Comparison of ENCODE assay signal across 2 cellular contexts in genomic region chr5:170632985-170633234, GRCh38.
TF ChIP-seq lines count a peak whose summit lies in the region.

No MANE protein-coding gene starts in this region.

TF ChIP-seq in GM23338, 12 proteins besides CTCF, POLR2A, EP300 and RAD21:
- TF ChIP-seq ETS1 (IDR thresholded peaks at IDR 0.05): 0 out of 2 replicates have a peak, but pooled peaks have one; percentile 13
- TF ChIP-seq EZH2 (IDR thresholded peaks at IDR 0.05; ENCODE audit: low read depth, unreplicated experiment): no peak

TF ChIP-seq in K562, 482 proteins besides CTCF, POLR2A, EP300 and RAD21 (continued from another document):
- peak; percentile 52 to 75; a peak in 2 of 4 replicates for TF ChIP-seq MAZ (CRISPR knock-in tag; conservative IDR thresholded peaks at IDR 0.05 in 1 of 2, IDR thresholded peaks at IDR 0.05 in 1 of 2)
- no peak for TF ChIP-seq CXXC5 (CRISPR knock-in tag; IDR thresholded peaks at IDR 0.05)
- peak; percentile 43 for TF ChIP-seq TFAP4 (CRISPR knock-in tag; IDR thresholded peaks at IDR 0.05; ENCODE audit: borderline replicate concordance)
- peak; percentile 89 for TF ChIP-seq ZBTB7A (IDR thresholded peaks at IDR 0.05; ENCODE audit: borderline replicate concordance, control insufficient read depth, low read depth, low read length)
- TF ChIP-seq ATF7 (IDR thresholded peaks at IDR 0.05): no peak
- TF ChIP-seq SUPT5H (IDR thresholded peaks at IDR 0.05): no peak
- TF ChIP-seq ZMIZ1 (IDR thresholded peaks at IDR 0.05; ENCODE audit: low read depth in 2 of 2, low read length in 2 of 2): no peak
- peak; percentile 76 for TF ChIP-seq SMC3 (conservative IDR thresholded peaks at IDR 0.05; ENCODE audit: insufficient read depth, low read depth, low read length)
- TF ChIP-seq ZNF766 (CRISPR knock-in tag; conservative IDR thresholded peaks at IDR 0.05): no peak
- no peak for TF ChIP-seq ATF3 (IDR thresholded peaks at IDR 0.05)
- no peak for TF ChIP-seq ATF3 (CRISPR knock-in tag; conservative IDR thresholded peaks at IDR 0.05)
- TF ChIP-seq RB1 (IDR thresholded peaks at IDR 0.05; ENCODE audit: low read depth): 0 out of 2 replicates have a peak, but pooled peaks have one; percentile 10
- no peak for TF ChIP-seq ZC3H11A (IDR thresholded peaks at IDR 0.05; ENCODE audit: low read depth, low read length)
- no peak for TF ChIP-seq MYNN (IDR thresholded peaks at IDR 0.05)
- TF ChIP-seq MYNN (CRISPR knock-in tag; IDR thresholded peaks at IDR 0.05): no peak
- TF ChIP-seq TAF7 (tag; IDR thresholded peaks at IDR 0.05): no peak
- TF ChIP-seq USF1 (CRISPR knock-in tag; IDR thresholded peaks at IDR 0.05): no peak
- TF ChIP-seq PRDM10 (IDR thresholded peaks at IDR 0.05; ENCODE audit: partially characterized antibody): no peak
- no peak for TF ChIP-seq SMAD2 (IDR thresholded peaks at IDR 0.05; ENCODE audit: low read depth, low read length)
- TF ChIP-seq FOXO4 (CRISPR knock-in tag; IDR thresholded peaks at IDR 0.05): no peak
- no peak for TF ChIP-seq IRF2 (CRISPR knock-in tag; IDR thresholded peaks at IDR 0.05)
- TF ChIP-seq GABPB2 (CRISPR knock-in tag; conservative IDR thresholded peaks at IDR 0.05): no peak
- TF ChIP-seq RCOR1 (IDR thresholded peaks at IDR 0.05; ENCODE audit: borderline replicate concordance in 1 of 2, low read depth in 2 of 2, low read length in 2 of 2): peak in 1 of 2 experiments; percentile 19; a peak in 1 of 4 replicates
- TF ChIP-seq CREB3 (tag; conservative IDR thresholded peaks at IDR 0.05; ENCODE audit: low read depth): no peak
- TF ChIP-seq XRCC5 (IDR thresholded peaks at IDR 0.05; ENCODE audit: low read depth, low read length): 0 out of 2 replicates have a peak, but pooled peaks have one; percentile 62
- no peak for TF ChIP-seq TEAD1 (CRISPR knock-in tag; IDR thresholded peaks at IDR 0.05)
- peak; percentile 94 for TF ChIP-seq ZNF263 (CRISPR knock-in tag; IDR thresholded peaks at IDR 0.05; ENCODE audit: borderline replicate concordance)
- no peak for TF ChIP-seq ZNF609 (CRISPR knock-in tag; IDR thresholded peaks at IDR 0.05; ENCODE audit: borderline replicate concordance)
- TF ChIP-seq STAG1 (CRISPR knock-in tag; IDR thresholded peaks at IDR 0.05; ENCODE audit: borderline replicate concordance): peak; percentile 57; the same call in 1 of the 2 replicates
- no peak for TF ChIP-seq TARDBP (IDR thresholded peaks at IDR 0.05)
- TF ChIP-seq ZNF785 (CRISPR knock-in tag; IDR thresholded peaks at IDR 0.05): no peak
